Comparison of ENCODE assay signal across 9 cellular contexts in the genomic region with DNA sequence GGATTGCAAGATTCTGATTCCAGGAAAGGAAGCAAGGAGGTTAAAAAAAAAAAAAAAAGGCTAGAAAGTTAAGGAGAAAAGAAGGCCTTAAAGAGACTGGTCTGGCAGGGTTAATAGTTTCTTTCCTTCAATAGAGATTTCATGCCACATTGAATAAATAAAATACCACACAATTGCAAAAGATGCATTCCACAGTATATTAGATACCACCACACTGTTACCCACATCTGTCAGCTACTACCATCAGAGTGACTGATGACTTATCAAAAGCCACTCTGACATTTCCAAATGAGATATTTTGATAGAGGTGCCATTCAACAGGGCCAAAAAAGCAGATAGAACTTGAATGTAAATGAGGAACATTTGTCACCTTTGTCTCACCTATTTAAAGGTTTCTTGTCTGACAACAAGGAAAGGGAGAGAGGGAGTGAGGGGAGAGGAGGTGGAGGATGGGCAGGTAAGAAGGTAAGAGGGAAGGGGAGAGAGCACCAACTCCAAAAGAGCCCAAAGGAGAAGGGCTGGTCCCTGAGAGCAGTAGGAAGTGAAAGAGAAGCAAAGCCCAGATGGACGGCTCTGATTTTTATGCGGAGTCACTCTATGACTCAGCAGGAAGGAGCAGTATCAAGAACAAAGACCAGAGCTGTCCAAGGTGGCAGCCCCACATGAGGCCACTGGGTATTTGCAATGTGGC. TPM values are rescaled to one million over a fixed set of nuclear protein-coding genes. Genes with fewer than 3 reads are reported as not detected.
DNase-seq lines count a peak whose midpoint lies in the region; ATAC-seq and TF ChIP-seq lines count a peak whose summit lies in the region.
"Had no signal": no experiment of that assay in that cellular context is flagged by ENCODE, and none has a peak within 500 bp of the region (broad histone marks: within the 10 kb centered on the region; RNA-seq: fewer than 3 reads in every experiment).

No MANE protein-coding gene starts in this region.

- TF ChIP-seq CTCF in cardiac muscle cell (IDR thresholded peaks at IDR 0.05; ENCODE audit: low read depth, low read length) (no peak), MM.1S (IDR thresholded peaks at IDR 0.05; ENCODE audit: low read length) (no peak), astrocyte of the cerebellum (IDR thresholded peaks at IDR 0.05; ENCODE audit: low read depth, low read length, missing control alignments) (no peak), liver (IDR thresholded peaks at IDR 0.05; ENCODE audit: low read depth, low read length, missing input control) (no peak)

- H3K4me3 ChIP-seq in cardiac muscle cell, result no peak overlapping the region
- no peak overlapping the region for H3K4me3 ChIP-seq in MM.1S (ENCODE audit: low read length)
- H3K4me3 ChIP-seq in astrocyte of the cerebellum (ENCODE audit: low read depth, low read length), result no peak overlapping the region
- H3K4me3 ChIP-seq in liver (ENCODE audit: low read depth in 1 of 3, low read length in 3 of 3), result no peak overlapping the region

- no peak for TF ChIP-seq RAD21 in liver (IDR thresholded peaks at IDR 0.05)

- intact Hi-C loops in Right ventricle myocardium inferior (cut with DNase I), result no loop called here

- in situ Hi-C loops in astrocyte of the cerebellum (cut with HindIII; ENCODE audit: low sequenced_read_pairs), result no loop called here

- no peaks in the 10 kb centered on the region for H3K36me3 ChIP-seq in cardiac muscle cell
- H3K36me3 ChIP-seq in MM.1S (replicated peaks; ENCODE audit: insufficient read depth, low read length), result no peaks in the 10 kb centered on the region
- no peaks in the 10 kb centered on the region for H3K36me3 ChIP-seq in liver (ENCODE audit: control insufficient read depth in 4 of 4, insufficient read depth in 3 of 4, low read depth in 1 of 4, low read length in 3 of 4)

- no peak overlapping the region for H3K9ac ChIP-seq in MM.1S (ENCODE audit: low read length)
- H3K9ac ChIP-seq in liver (ENCODE audit: low read depth in 1 of 2, low read length in 2 of 2), result no peak overlapping the region

- H3K4me1 ChIP-seq in cardiac muscle cell (ENCODE audit: low read depth) (no peaks in the 10 kb centered on the region), MM.1S (ENCODE audit: low read length) (0 out of 2 replicates have a peak, but pooled peaks cover 2% of the 10 kb centered on the region), liver (ENCODE audit: control insufficient read depth in 4 of 4, insufficient read depth in 4 of 4, low read length in 3 of 4) (no peaks in the 10 kb centered on the region)

- H3K9me3 ChIP-seq in cardiac muscle cell (ENCODE audit: low read depth), result no peaks in the 10 kb centered on the region
- no peaks in the 10 kb centered on the region for H3K9me3 ChIP-seq in MM.1S (replicated peaks; ENCODE audit: insufficient read depth, low read length)
- no peaks in the 10 kb centered on the region for H3K9me3 ChIP-seq in liver (ENCODE audit: control insufficient read depth in 4 of 4, low read length in 3 of 4)

- peaks cover 15% of the 10 kb centered on the region for H3K27me3 ChIP-seq in cardiac muscle cell
- no peaks in the 10 kb centered on the region for H3K27me3 ChIP-seq in MM.1S (replicated peaks; ENCODE audit: insufficient read depth, low read length)
- peaks cover 0 to 3% (median under 1%) of the 10 kb centered on the region in 4 donors for H3K27me3 ChIP-seq in liver (ENCODE audit: control insufficient read depth in 4 of 4, insufficient read depth in 4 of 4, low read length in 3 of 4)

- DNase-seq in cardiac muscle cell (ENCODE audit: low read depth in 1 of 2, low spot score in 1 of 2), result peak; percentile 84 to 85
- DNase-seq in Right ventricle myocardium inferior (ENCODE audit: missing footprints), result no peak
- DNase-seq in MM.1S, result peak; percentile 71
- peak; percentile 34 for DNase-seq in astrocyte of the cerebellum (ENCODE audit: low read depth)
- DNase-seq in stimulated activated CD4-positive, alpha-beta T cell treated with anti-CD3 and anti-CD28 coated beads, Interleukin-2, amount 100 ng/mL, for 24 hours, result no peak
- DNase-seq in stimulated activated CD4-positive, alpha-beta T cell treated with anti-CD3 and anti-CD28 coated beads, Interleukin-2, amount 100 ng/mL, for 48 hours, result no peak

- H3K27ac ChIP-seq in cardiac muscle cell (no peak overlapping the region), MM.1S (ENCODE audit: low read length) (no peak overlapping the region), liver (ENCODE audit: low read depth in 1 of 2, low read length in 2 of 2) (no peak overlapping the region)

- no peak overlapping the region for H3K4me2 ChIP-seq in MM.1S (ENCODE audit: low read depth, low read length)

- H3F3A ChIP-seq in MM.1S (ENCODE audit: insufficient read depth, low read length), result no peaks in the 10 kb centered on the region

- H4K20me1 ChIP-seq in MM.1S (ENCODE audit: insufficient read depth, low read length), result no peaks in the 10 kb centered on the region

- H3K9me2 ChIP-seq in MM.1S (replicated peaks; ENCODE audit: insufficient read depth, low read length), result no peaks in the 10 kb centered on the region

- ATAC-seq in Right ventricle myocardium inferior (no peak), HG03439 (IDR thresholded peaks at IDR 0.05; ENCODE audit: unreplicated experiment) (no peak)
- ATAC-seq: activated T-cell treated with anti-CD3 and anti-CD28 coated beads, Interleukin-2, amount 50 U/mL, for 72 hours had no signal

- no peaks in the 10 kb centered on the region for H3K79me2 ChIP-seq in MM.1S (ENCODE audit: low read length)

- WGBS in liver, result 25% methylated on average over 2 of the region's 2 CpGs

- no peak overlapping the region for H2AFZ ChIP-seq in MM.1S (ENCODE audit: low read length)

TF ChIP-seq in liver, 16 proteins besides CTCF, POLR2A, EP300 and RAD21:
- TF ChIP-seq REST (IDR thresholded peaks at IDR 0.05) (peak; percentile 97), FOXA1 (IDR thresholded peaks at IDR 0.05) (no peak), GABPA (IDR thresholded peaks at IDR 0.05 in 1 of 2, conservative IDR thresholded peaks at IDR 0.05 in 1 of 2) (no peak), YY1 (IDR thresholded peaks at IDR 0.05) (no peak), RXRA (IDR thresholded peaks at IDR 0.05) (no peak)

RNA-seq across cellular contexts. Expression of gene LRRN2, which starts 38.3 kb away (rescaled TPM):
- total RNA-seq in cardiac muscle cell, result 3.7 and 5.0 TPM in 2 replicates
- polyA plus RNA-seq in cardiac muscle cell, result 4.9 and 5.2 TPM in 2 replicates
- total RNA-seq in Right ventricle myocardium inferior, result 1.5 TPM
- 1 to 10 TPM in 1 of 2 donors, under 1 TPM in 1; 0.42 to 2.8 TPM for total RNA-seq in liver
- under 1 TPM; 0.13 to 0.14 TPM for polyA plus RNA-seq in liver
- total RNA-seq: activated T-cell treated with anti-CD3 and anti-CD28 coated beads, Interleukin-2, amount 50 U/mL, for 72 hours had no signal

Comparison
In these comparisons a context has a peak if more than half of its experiments do, and no peak if none do; other contexts are left out.
1. DNase-seq: peak in cardiac muscle cell (2 of 2), MM.1S (single experiment) and astrocyte of the cerebellum (single experiment); none in Right ventricle myocardium inferior (single experiment), stimulated activated CD4-positive, alpha-beta T cell treated with anti-CD3 and anti-CD28 coated beads, Interleukin-2, amount 100 ng/mL, for 24 hours (0 of 2) and stimulated activated CD4-positive, alpha-beta T cell treated with anti-CD3 and anti-CD28 coated beads, Interleukin-2, amount 100 ng/mL, for 48 hours (0 of 2).